Comparison of ENCODE assay signal across 30 cellular contexts in genomic region chr3:12972043-12972442, GRCh38.
"Had no signal": no experiment of that assay in that cellular context is flagged by ENCODE, and none has a peak within 500 bp of the region (broad histone marks: within the 10 kb centered on the region; RNA-seq: fewer than 3 reads in every experiment).

No MANE protein-coding gene starts in this region.

- ATAC-seq: left colon; left lung; lower lobe of right lung; pancreas; right cardiac atrium; stimulated activated effector memory CD8-positive, alpha-beta T cell treated with anti-CD3 and anti-CD28 coated beads, Interleukin-12 subunit alpha, Interleukin-12 subunit beta, amount 100 ng/mL, for 72 hours; upper lobe of right lung had no signal

- DNase-seq: hippocampal formation; kidney; left colon; lower lobe of right lung; mammary epithelial cell; mesenchymal stem cell; naive B cell; nucleus accumbens; pancreas; retina; sigmoid colon; small intestine; spleen; stimulated activated CD4-positive, alpha-beta T cell treated with anti-CD3 and anti-CD28 coated beads, Interleukin-4, amount 100 ng/mL, for 24 hours; stimulated activated naive CD4-positive, alpha-beta T cell; tibial artery; trophoblast cell; upper lobe of right lung had no signal

- H3K27me3 ChIP-seq: pancreas, sigmoid colon, spleen, suprapubic skin, tibial artery, upper lobe of right lung had no signal

- H3K27me3 Mint-ChIP-seq: naive B cell; stimulated activated naive CD8-positive, alpha-beta T cell treated with anti-CD3 and anti-CD28 coated beads, Interleukin-15, Interleukin-2, amounts not matched to agents 100 ng/mL and 50 ng/mL, for 24 hours had no signal

- H3K36me3 ChIP-seq: left lung, lower lobe of right lung, pancreas, prostate gland, sigmoid colon, suprapubic skin, thoracic aorta, tibial artery, upper lobe of right lung had no signal

- FAIRE-seq: islet of Langerhans, kidney, pancreas, small intestine, urothelium cell line had no signal

- H3K27ac ChIP-seq: left lung, lower lobe of right lung, pancreas, prostate gland, sigmoid colon, spleen, suprapubic skin, thoracic aorta, tibial artery, upper lobe of right lung had no signal

- H3K4me3 ChIP-seq: left lung, lower lobe of right lung, pancreas, prostate gland, sigmoid colon, spleen, suprapubic skin, thoracic aorta, tibial artery, upper lobe of right lung had no signal

- H3K4me1 ChIP-seq: prostate gland had no signal

- H3K4me3 Mint-ChIP-seq: mesothelial cell of epicardium; nephron; neural crest cell; stimulated activated effector memory CD8-positive, alpha-beta T cell treated with anti-CD3 and anti-CD28 coated beads, Interleukin-12 subunit alpha, Interleukin-12 subunit beta, amount 100 ng/mL, for 72 hours; stimulated activated naive CD8-positive, alpha-beta T cell treated with anti-CD3 and anti-CD28 coated beads, Interleukin-15, Interleukin-2, amounts not matched to agents 100 ng/mL and 50 ng/mL, for 24 hours had no signal

- H3K9me3 ChIP-seq: left lung, lower lobe of right lung, pancreas, prostate gland, sigmoid colon, spleen, suprapubic skin, thoracic aorta, tibial artery, upper lobe of right lung had no signal

- H3K36me3 Mint-ChIP-seq: mesothelial cell of epicardium had no signal

- H3K9me3 Mint-ChIP-seq: mesothelial cell of epicardium; naive B cell; nephron; neural crest cell; stimulated activated effector memory CD8-positive, alpha-beta T cell treated with anti-CD3 and anti-CD28 coated beads, Interleukin-12 subunit alpha, Interleukin-12 subunit beta, amount 100 ng/mL, for 72 hours; stimulated activated naive CD8-positive, alpha-beta T cell treated with anti-CD3 and anti-CD28 coated beads, Interleukin-15, Interleukin-2, amounts not matched to agents 100 ng/mL and 50 ng/mL, for 24 hours had no signal

- H3K27ac Mint-ChIP-seq: mesothelial cell of epicardium; nephron; stimulated activated effector memory CD8-positive, alpha-beta T cell treated with anti-CD3 and anti-CD28 coated beads, Interleukin-12 subunit alpha, Interleukin-12 subunit beta, amount 100 ng/mL, for 72 hours; stimulated activated naive CD8-positive, alpha-beta T cell treated with anti-CD3 and anti-CD28 coated beads, Interleukin-15, Interleukin-2, amounts not matched to agents 100 ng/mL and 50 ng/mL, for 24 hours had no signal
